32 cellular contexts compared by ENCODE assay signal in genomic region chr2:174224665-174225288, GRCh38.
"Had no signal": no experiment of that assay in that cellular context is flagged by ENCODE, and none has a peak within 500 bp of the region (broad histone marks: within the 10 kb centered on the region; RNA-seq: fewer than 3 reads in every experiment).

No MANE protein-coding gene starts in this region.

- H3K4me3 ChIP-seq: dorsolateral prefrontal cortex, esophagus muscularis mucosa, gastroesophageal sphincter, heart right ventricle, left lung, mucosa of descending colon, neural progenitor cell, right lobe of liver, testis, tibial nerve, upper lobe of left lung had no signal

- H3K9ac ChIP-seq: neural progenitor cell, parathyroid adenoma had no signal

- ATAC-seq: foreskin keratinocyte; gastroesophageal sphincter; heart right ventricle; left cardiac atrium; left lung; mucosa of descending colon; natural killer cell treated with Interleukin-12 subunit alpha and Interleukin-12 subunit beta and Interleukin-15 and Interleukin-18, amount 100 ng/mL, for 72 hours; right lobe of liver had no signal

- H3K27me3 Mint-ChIP-seq: naive B cell; natural killer cell treated with Interleukin-12 subunit alpha and Interleukin-12 subunit beta and Interleukin-15 and Interleukin-18, amount 100 ng/mL, for 72 hours; progenitor cell of endocrine pancreas had no signal

- H3K4me1 Mint-ChIP-seq: neural progenitor cell had no signal

- H3K4me2 ChIP-seq: neural progenitor cell had no signal

- H3K4me3 Mint-ChIP-seq: mesothelial cell of epicardium; natural killer cell treated with Interleukin-12 subunit alpha and Interleukin-12 subunit beta and Interleukin-15 and Interleukin-18, amount 100 ng/mL, for 72 hours; neural progenitor cell had no signal

- H3K27ac Mint-ChIP-seq: mesothelial cell of epicardium; natural killer cell treated with Interleukin-12 subunit alpha and Interleukin-12 subunit beta and Interleukin-15 and Interleukin-18, amount 100 ng/mL, for 72 hours; neural progenitor cell had no signal

- H3K9me3 Mint-ChIP-seq: mesothelial cell of epicardium; naive B cell; natural killer cell treated with Interleukin-12 subunit alpha and Interleukin-12 subunit beta and Interleukin-15 and Interleukin-18, amount 100 ng/mL, for 72 hours; neural progenitor cell had no signal

- H3K4me1 ChIP-seq: esophagus muscularis mucosa, foreskin keratinocyte, gastroesophageal sphincter, heart right ventricle, left lung, neural progenitor cell, parathyroid adenoma, testis, tibial nerve, upper lobe of left lung had no signal

- H2AFZ ChIP-seq: neural progenitor cell, parathyroid adenoma had no signal

- H3K27ac ChIP-seq: dorsolateral prefrontal cortex, epithelial cell of prostate, esophagus muscularis mucosa, foreskin keratinocyte, gastroesophageal sphincter, heart right ventricle, left lung, neural progenitor cell, parathyroid adenoma, right lobe of liver, testis, tibial nerve, upper lobe of left lung had no signal

- FAIRE-seq: colon, islet of Langerhans, small intestine, urothelium cell line had no signal

- H3K9me3 ChIP-seq: esophagus muscularis mucosa, gastroesophageal sphincter, heart right ventricle, left lung, mucosa of descending colon, right lobe of liver, testis, tibial nerve, upper lobe of left lung had no signal

- DNase-seq: dorsolateral prefrontal cortex; effector CD4-positive, alpha-beta T cell; foreskin keratinocyte; heart right ventricle; hippocampal formation; left cardiac atrium; left lung; mesenchymal stem cell; mucosa of descending colon; naive B cell; right lobe of liver; small intestine; stimulated activated CD4-positive, alpha-beta T cell treated with anti-CD3 and anti-CD28 coated beads, Interleukin-12 subunit alpha, Interleukin-12 subunit beta, amount 100 ng/mL, for 4 hours; stimulated activated CD4-positive, alpha-beta T cell treated with anti-CD3 and anti-CD28 coated beads, Interleukin-1b, Interleukin-23, amount 100 ng/mL, for 48 hours; stimulated activated CD4-positive, alpha-beta T cell treated with anti-CD3 and anti-CD28 coated beads, Interleukin-4, amount 100 ng/mL, for 1 hour; stimulated activated CD8-positive, alpha-beta memory T cell treated with anti-CD3 and anti-CD28 coated beads, Interleukin-4, amount 100 ng/mL, for 48 hours; stimulated activated naive CD4-positive, alpha-beta T cell; substantia nigra; testis; upper lobe of left lung had no signal

- H3K27me3 ChIP-seq: dorsolateral prefrontal cortex, esophagus muscularis mucosa, foreskin keratinocyte, gastroesophageal sphincter, heart right ventricle, left lung, neural progenitor cell, right lobe of liver, testis, tibial nerve, upper lobe of left lung had no signal
